ENCODE assay signal across 7 cellular contexts in genomic region chr7:130943336-130943901, GRCh38.
DNase-seq lines count a peak whose midpoint lies in the region; ATAC-seq and TF ChIP-seq lines count a peak whose summit lies in the region.

No MANE protein-coding gene starts in this region.

- ATAC-seq in GM23338, result no peak
- ATAC-seq in HG03439 (IDR thresholded peaks at IDR 0.05; ENCODE audit: unreplicated experiment), result no peak

- H3K9ac ChIP-seq in endocrine pancreas (ENCODE audit: control insufficient read depth, insufficient read depth, low read length), result no peak overlapping the region
- H3K9ac ChIP-seq in neural cell (ENCODE audit: low read length), result peak overlapping the region; percentile 4

- H2AFZ ChIP-seq in GM23338, result no peak overlapping the region
- H2AFZ ChIP-seq in neural cell (ENCODE audit: low read depth, low read length), result no peak overlapping the region

- peaks cover 5% of the 10 kb centered on the region for H3K27me3 Mint-ChIP-seq in GM23338 (ENCODE audit: insufficient read depth, low read depth, poor library complexity)

- H3K4me1 Mint-ChIP-seq in GM23338, result peaks cover 51% of the 10 kb centered on the region

- no peaks in the 10 kb centered on the region for H3K36me3 ChIP-seq in GM23338 (ENCODE audit: insufficient read depth)
- no peaks in the 10 kb centered on the region for H3K36me3 ChIP-seq in Peyer's patch
- no peaks in the 10 kb centered on the region for H3K36me3 ChIP-seq in endocrine pancreas (ENCODE audit: control insufficient read depth, insufficient read depth, low read length)
- H3K36me3 ChIP-seq in neural cell (ENCODE audit: insufficient read depth, low read length), result no peaks in the 10 kb centered on the region

- H3K4me3 ChIP-seq in GM23338 (no peak overlapping the region), Peyer's patch (peak overlapping the region in 3 of 4 donors; percentile 14 to 62 (median 51)), endocrine pancreas (ENCODE audit: control insufficient read depth, insufficient read depth, low read length) (peak overlapping the region; percentile 90), neural cell (ENCODE audit: low read length) (peak overlapping the region; percentile 38)

- DNase-seq in GM23338 (ENCODE audit: low spot score), result no peak
- no peak for DNase-seq in Peyer's patch
- no peak for DNase-seq in DMS79 treated with DMSO at 0.1 percent for 48 hours (lab: John Stamatoyannopoulos, UW)
- no peak for DNase-seq in ureter (ENCODE audit: low spot score)

- no peaks in the 10 kb centered on the region for H4K20me1 ChIP-seq in GM23338 (replicated peaks; ENCODE audit: insufficient read depth)
- H4K20me1 ChIP-seq in neural cell (ENCODE audit: insufficient read depth), result no peaks in the 10 kb centered on the region

- TF ChIP-seq EP300 in neural cell (conservative IDR thresholded peaks at IDR 0.05; ENCODE audit: poor library complexity, severe bottlenecking), result peak; percentile 2

- H3K4me2 ChIP-seq in GM23338 (no peak overlapping the region), neural cell (ENCODE audit: low read length) (no peak overlapping the region)

- H3K9me3 Mint-ChIP-seq in GM23338, result no peaks in the 10 kb centered on the region

- TF ChIP-seq CTCF in GM23338 (conservative IDR thresholded peaks at IDR 0.05; ENCODE audit: low read depth in 2 of 2) (no peak), Peyer's patch (IDR thresholded peaks at IDR 0.05) (no peak), neural cell (IDR thresholded peaks at IDR 0.05; ENCODE audit: poor library complexity, severe bottlenecking) (no peak)

- no peaks in the 10 kb centered on the region for H3K9me3 ChIP-seq in Peyer's patch
- H3K9me3 ChIP-seq in endocrine pancreas (ENCODE audit: control insufficient read depth, low read length), result no peaks in the 10 kb centered on the region
- H3K9me3 ChIP-seq in neural cell (ENCODE audit: low read length), result no peaks in the 10 kb centered on the region

- H3K27ac ChIP-seq in GM23338 (ENCODE audit: low read depth) (no peak overlapping the region), Peyer's patch (peak overlapping the region; percentile 66 to 88 (median 76)), neural cell (ENCODE audit: low read length) (peak overlapping the region; percentile 25)

- no peaks in the 10 kb centered on the region for H3F3A ChIP-seq in GM23338 (replicated peaks; ENCODE audit: low read depth)
- no peaks in the 10 kb centered on the region for H3F3A ChIP-seq in neural cell (ENCODE audit: insufficient read depth, low read length, poor library complexity, severe bottlenecking)

- peak in 1 of 2 donors; percentile 12 for TF ChIP-seq POLR2A in Peyer's patch (IDR thresholded peaks at IDR 0.05)

- peak overlapping the region; percentile 57; the same call in 1 of the 2 replicates for H3K27ac Mint-ChIP-seq in GM23338

- H3K4me1 ChIP-seq in GM23338 (ENCODE audit: insufficient read depth) (peaks cover 43% of the 10 kb centered on the region), Peyer's patch (peaks cover 0 to 29% (median 10%) of the 10 kb centered on the region in 4 donors), endocrine pancreas (ENCODE audit: control insufficient read depth, insufficient read depth, low read length) (peaks cover 35% of the 10 kb centered on the region)

- peaks cover 5% of the 10 kb centered on the region; the same call in 1 of the 2 replicates for H3K79me2 ChIP-seq in GM23338 (replicated peaks; ENCODE audit: insufficient read depth)
- no peaks in the 10 kb centered on the region for H3K79me2 ChIP-seq in neural cell (replicated peaks; ENCODE audit: insufficient read depth, low read length)

- TF ChIP-seq RAD21 in neural cell (conservative IDR thresholded peaks at IDR 0.05), result no peak

- H3K4me3 Mint-ChIP-seq in GM23338, result no peak overlapping the region

- H3K27me3 ChIP-seq in GM23338 (ENCODE audit: insufficient read depth) (no peaks in the 10 kb centered on the region), Peyer's patch (no peaks in the 10 kb centered on the region), endocrine pancreas (ENCODE audit: control insufficient read depth, insufficient read depth, low read length) (no peaks in the 10 kb centered on the region), neural cell (ENCODE audit: insufficient read depth, low read depth, low read length) (no peaks in the 10 kb centered on the region)

- H3K36me3 Mint-ChIP-seq in GM23338 (ENCODE audit: low read depth), result peaks cover 4% of the 10 kb centered on the region; the same call in 1 of the 3 replicates

- H3K9me2 ChIP-seq in GM23338 (ENCODE audit: insufficient read depth) (no peaks in the 10 kb centered on the region), neural cell (ENCODE audit: insufficient read depth, low read length) (no peaks in the 10 kb centered on the region)

TF ChIP-seq in GM23338, 12 proteins besides CTCF, POLR2A, EP300 and RAD21 (continues in another document):
- TF ChIP-seq ZNF331 (CRISPR knock-in tag; IDR thresholded peaks at IDR 0.05; ENCODE audit: low read depth), result no peak

TF ChIP-seq in neural cell, 6 proteins besides CTCF, POLR2A, EP300 and RAD21:
- no peak for TF ChIP-seq POLR2AphosphoS5 (IDR thresholded peaks at IDR 0.05)
- TF ChIP-seq MXI1 (conservative IDR thresholded peaks at IDR 0.05; ENCODE audit: poor library complexity, severe bottlenecking), result no peak
- no peak for TF ChIP-seq EZH2 (IDR thresholded peaks at IDR 0.05; ENCODE audit: borderline replicate concordance, insufficient read depth, low read length, poor library complexity, severe bottlenecking)
